In the genomic region with DNA sequence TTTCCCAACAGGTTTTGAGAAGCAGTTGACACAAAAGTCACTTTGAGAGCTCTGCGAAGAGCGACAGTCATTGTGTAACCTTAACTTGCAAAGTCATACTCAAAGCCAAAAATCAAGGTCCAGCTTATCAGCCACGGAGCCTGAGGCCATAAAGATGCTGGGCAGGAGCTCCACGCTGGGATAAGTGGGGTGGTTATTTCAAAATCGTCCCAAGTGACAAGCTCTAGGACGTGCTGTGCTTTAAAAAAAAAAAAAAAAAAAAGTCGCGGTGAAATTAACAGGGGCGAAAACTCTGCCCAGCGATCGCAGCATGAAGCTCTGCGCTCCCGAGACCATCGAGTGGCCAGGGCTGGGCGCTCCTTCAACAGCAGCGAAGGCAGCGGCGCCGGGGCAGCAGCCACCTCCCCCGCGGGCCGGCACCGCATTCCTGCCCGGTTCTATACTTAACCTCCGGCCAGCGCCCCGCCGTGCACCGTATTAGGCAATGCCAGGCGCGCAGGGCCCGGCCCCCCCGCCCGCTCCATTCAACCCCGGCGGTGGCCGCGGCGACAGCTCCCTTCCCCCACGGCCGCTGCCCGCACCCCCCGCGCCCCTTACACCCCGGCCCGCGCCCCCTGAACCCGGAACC, we compare ENCODE assay signal across 1 cellular context.
TF ChIP-seq lines count a peak whose summit lies in the region.

No MANE protein-coding gene starts in this region.

TF ChIP-seq in H1, 55 proteins besides CTCF, POLR2A, EP300 and RAD21:
- TF ChIP-seq NANOG (IDR thresholded peaks at IDR 0.05; ENCODE audit: insufficient read depth, low read depth, low read length, poor library complexity, severe bottlenecking) = peak; percentile 65
- no peak for TF ChIP-seq GTF2F1 (IDR thresholded peaks at IDR 0.05; ENCODE audit: borderline replicate concordance, low read depth, low read length)
- peak; percentile 94 for TF ChIP-seq CEBPB (IDR thresholded peaks at IDR 0.05; ENCODE audit: low read depth, low read length)
- peak; percentile 36; the same call in 1 of the 2 replicates for TF ChIP-seq POLR2AphosphoS5 (IDR thresholded peaks at IDR 0.05; ENCODE audit: low read depth, low read length)
- TF ChIP-seq CBX5 (IDR thresholded peaks at IDR 0.05; ENCODE audit: low read depth, low read length) = no peak
- no peak for TF ChIP-seq CHD2 (IDR thresholded peaks at IDR 0.05; ENCODE audit: low read length)
- peak; percentile 92 for TF ChIP-seq TEAD4 (IDR thresholded peaks at IDR 0.05; ENCODE audit: low read depth, low read length)
- TF ChIP-seq PHF8 (conservative IDR thresholded peaks at IDR 0.05; ENCODE audit: low read depth, low read length) = no peak
- TF ChIP-seq SRF (IDR thresholded peaks at IDR 0.05; ENCODE audit: low read depth, low read length) = peak; percentile 77
- TF ChIP-seq RNF2 (IDR thresholded peaks at IDR 0.05; ENCODE audit: borderline replicate concordance, low read depth, low read length, missing control alignments, poor library complexity, severe bottlenecking) = no peak
- peak; percentile 24; the same call in 1 of the 2 replicates for TF ChIP-seq TBP (IDR thresholded peaks at IDR 0.05; ENCODE audit: low read depth, low read length)
